In the genomic region with DNA sequence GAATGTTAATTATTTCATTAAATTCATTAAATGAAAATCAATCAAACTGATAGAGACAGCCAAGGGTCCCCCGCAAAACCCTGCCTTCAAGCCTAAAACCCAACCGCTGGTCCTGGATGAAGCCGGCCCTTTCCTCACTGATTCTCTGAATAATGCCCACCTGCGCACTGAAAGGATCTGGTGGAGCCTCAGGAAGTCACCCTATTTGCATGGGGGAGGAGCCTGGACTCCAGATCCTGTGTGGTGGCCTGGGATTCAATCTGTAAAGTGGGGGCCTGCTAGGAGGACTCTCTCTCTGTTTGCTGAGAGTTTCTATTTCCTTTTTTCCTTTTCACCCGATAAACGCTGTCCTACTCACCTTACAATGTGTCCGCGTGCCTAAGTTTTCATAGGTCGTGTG, we compare ENCODE assay signal across 19 cellular contexts.
"Had no signal": no experiment of that assay in that cellular context is flagged by ENCODE, and none has a peak within 500 bp of the region (broad histone marks: within the 10 kb centered on the region; RNA-seq: fewer than 3 reads in every experiment).

No MANE protein-coding gene starts in this region.

- H3K27me3 ChIP-seq: ascending aorta, esophagus muscularis mucosa, gastroesophageal sphincter, heart left ventricle, tibial artery had no signal

- H3K9me3 Mint-ChIP-seq: activated T-cell treated with anti-CD3 and anti-CD28 coated beads, Interleukin-2, amount 50 U/mL, for 72 hours; nephron; T-helper 1 cell treated with Interleukin-12 subunit alpha and Interleukin-12 subunit beta and Interleukin-4 antibody, amounts not matched to agents 30 μg/mL and 1 μg/mL, for 36 hours had no signal

- H3K4me3 Mint-ChIP-seq: activated T-cell treated with anti-CD3 and anti-CD28 coated beads, Interleukin-2, amount 50 U/mL, for 72 hours; nephron; T-helper 1 cell treated with Interleukin-12 subunit alpha and Interleukin-12 subunit beta and Interleukin-4 antibody, amounts not matched to agents 30 μg/mL and 1 μg/mL, for 36 hours had no signal

- H3K4me3 ChIP-seq: ascending aorta, esophagus muscularis mucosa, gastroesophageal sphincter, heart left ventricle, tibial artery had no signal

- H3K36me3 ChIP-seq: ascending aorta, esophagus muscularis mucosa, gastroesophageal sphincter, heart left ventricle, tibial artery had no signal

- H3K9me3 ChIP-seq: ascending aorta, esophagus muscularis mucosa, gastroesophageal sphincter, heart left ventricle, tibial artery had no signal

- DNase-seq: activated CD4-positive, alpha-beta T cell treated with anti-CD3 and anti-CD28 coated beads for 1 hour; activated CD4-positive, alpha-beta T cell treated with anti-CD3 and anti-CD28 coated beads, Interleukin-2, amount 50 U/mL, for 4 hours; activated effector memory CD4-positive, alpha-beta T cell treated with anti-CD3 and anti-CD28 coated beads, Interleukin-2, amount 50 U/mL, for 16 hours; activated naive CD4-positive, alpha-beta T cell treated with anti-CD3 and anti-CD28 coated beads, Interleukin-2, amount 50 U/mL, for 16 hours; activated T-cell treated with anti-CD3 and anti-CD28 coated beads, Interleukin-2, amount 50 U/mL, for 72 hours; effector CD8-positive, alpha-beta T cell; heart left ventricle; kidney; midbrain; stimulated activated CD4-positive, alpha-beta T cell treated with anti-CD3 and anti-CD28 coated beads, Interleukin-2, amount 100 ng/mL, for 24 hours; stimulated activated naive CD8-positive, alpha-beta T cell treated with anti-CD3 and anti-CD28 coated beads, Interleukin-15, Interleukin-2, amounts not matched to agents 100 U/mL and 50 U/mL, for 24 hours; substantia nigra; tibial artery had no signal

- H3K4me1 ChIP-seq: ascending aorta, esophagus muscularis mucosa, gastroesophageal sphincter, heart left ventricle, tibial artery had no signal

- H3K27ac Mint-ChIP-seq: activated T-cell treated with anti-CD3 and anti-CD28 coated beads, Interleukin-2, amount 50 U/mL, for 72 hours; nephron; T-helper 1 cell treated with Interleukin-12 subunit alpha and Interleukin-12 subunit beta and Interleukin-4 antibody, amounts not matched to agents 30 μg/mL and 1 μg/mL, for 36 hours had no signal

- H3K27ac ChIP-seq: ascending aorta, esophagus muscularis mucosa, gastroesophageal sphincter, heart left ventricle, tibial artery had no signal

- ATAC-seq: activated T-cell treated with anti-CD3 and anti-CD28 coated beads, Interleukin-2, amount 50 U/mL, for 72 hours; gastroesophageal sphincter; heart left ventricle; left lobe of liver; stimulated activated naive CD8-positive, alpha-beta T cell treated with anti-CD3 and anti-CD28 coated beads, Interleukin-15, Interleukin-2, amounts not matched to agents 100 U/mL and 50 U/mL, for 24 hours had no signal
